Comparison of ENCODE assay signal across 22 cellular contexts in genomic region chr18:58989184-58989759, GRCh38.
"Had no signal": no experiment of that assay in that cellular context is flagged by ENCODE, and none has a peak within 500 bp of the region (broad histone marks: within the 10 kb centered on the region; RNA-seq: fewer than 3 reads in every experiment).

No MANE protein-coding gene starts in this region.

- H3K4me3 ChIP-seq: cardiac muscle cell had no signal

- ATAC-seq: activated CD4-positive, CD25-positive, alpha-beta regulatory T cell treated with anti-CD3 and anti-CD28 coated beads, Interleukin-2, amount 50 U/mL, for 24 hours; activated CD8-positive, alpha-beta T cell treated with anti-CD3 and anti-CD28 coated beads, Interleukin-2, amount 10 ng/mL, durations not matched to agents 7 days and 5 days; PC-3 had no signal

- H3K27me3 ChIP-seq: brain microvascular endothelial cell, cardiac muscle cell had no signal

- DNase-seq: activated CD4-positive, alpha-beta T cell treated with anti-CD3 and anti-CD28 coated beads for 4 hours; activated CD4-positive, alpha-beta T cell treated with anti-CD3 and anti-CD28 coated beads, Interleukin-2, amount 50 U/mL, for 4 hours; activated CD8-positive, alpha-beta memory T cell treated with anti-CD3 and anti-CD28 coated beads, Interleukin-2, amount 50 U/mL, for 48 hours; activated CD8-positive, alpha-beta T cell treated with anti-CD3 and anti-CD28 coated beads, Interleukin-2, amount 10 ng/mL, durations not matched to agents 7 days and 5 days; activated gamma-delta T cell; activated naive CD4-positive, alpha-beta T cell treated with anti-CD3 and anti-CD28 coated beads for 36 hours; activated T-cell treated with anti-CD3 and anti-CD28 coated beads, Interleukin-2, amount 50 U/mL, for 1 hour; amygdala; brain microvascular endothelial cell; cerebellar nuclear complex; KG1; MM.1S; NCI-H1105; NCI-H1436; NCI-H187; NCI-H2081; NCI-H446; NCI-H524; PC-3; SHP77 treated with DMSO at 0.1 percent for 48 hours had no signal

- H3K27ac ChIP-seq: brain microvascular endothelial cell, cardiac muscle cell had no signal
